Comparison of ENCODE assay signal across 9 cellular contexts in the genomic region with DNA sequence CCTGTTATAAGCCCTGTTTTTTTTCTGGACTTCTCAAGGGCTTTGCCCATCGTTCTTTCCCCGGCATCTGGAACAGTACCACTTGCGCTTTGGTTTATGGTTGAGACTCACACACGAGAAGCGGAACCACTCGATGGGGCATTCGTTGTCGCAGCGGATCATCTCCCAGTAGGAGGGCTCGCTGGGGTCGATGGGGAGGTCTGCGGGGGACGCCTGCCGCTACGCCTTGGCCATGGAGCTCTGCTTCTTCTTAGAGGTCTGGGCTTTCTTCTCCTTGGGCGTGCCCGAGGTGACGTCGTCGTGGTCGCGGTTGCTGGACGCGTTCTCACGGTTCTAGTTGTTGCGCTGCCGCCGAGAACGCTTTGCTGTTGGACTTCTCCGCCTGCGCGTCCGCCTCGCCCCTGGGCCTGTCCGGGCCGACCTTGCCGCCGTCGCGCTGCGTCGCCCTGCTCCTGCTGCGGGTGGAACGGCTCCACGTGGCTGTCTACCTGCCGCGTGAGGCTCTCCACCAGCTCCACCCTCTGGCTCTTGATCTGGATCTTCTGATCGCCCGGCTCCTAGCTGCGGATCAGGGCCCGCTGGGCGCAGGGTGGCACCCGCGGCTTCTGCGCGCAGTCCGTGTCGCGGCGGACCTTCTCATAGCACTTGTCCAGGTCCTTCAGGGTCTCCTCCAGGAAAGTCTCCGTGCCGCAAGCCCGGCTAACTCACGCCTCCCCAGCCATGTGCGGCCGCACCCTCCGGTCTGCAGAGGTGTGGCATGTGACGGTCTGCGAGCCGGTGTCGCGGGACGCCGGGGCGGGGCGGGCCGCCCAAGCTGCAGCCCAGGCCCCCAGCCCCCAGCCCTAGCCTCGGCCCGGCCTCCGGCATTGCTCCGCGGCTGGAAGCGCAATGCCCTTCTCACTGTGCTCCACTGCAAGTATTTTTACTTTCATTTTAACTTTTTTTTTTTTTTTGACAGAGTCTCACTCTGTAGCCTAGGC. TPM values are rescaled to one million over a fixed set of nuclear protein-coding genes. Genes with fewer than 3 reads are reported as not detected.
DNase-seq lines count a peak whose midpoint lies in the region; ATAC-seq, FAIRE-seq and TF ChIP-seq lines count a peak whose summit lies in the region.
"Had no signal": no experiment of that assay in that cellular context is flagged by ENCODE, and none has a peak within 500 bp of the region (broad histone marks: within the 10 kb centered on the region; RNA-seq: fewer than 3 reads in every experiment).

No MANE protein-coding gene starts in this region.

- peaks cover 0 to 4% (median 0%) of the 10 kb centered on the region in 11 donors for H3K9me3 ChIP-seq in heart right ventricle
- no peaks in the 10 kb centered on the region for H3K9me3 ChIP-seq in small intestine (ENCODE audit: control insufficient read depth, low read depth)
- no peaks in the 10 kb centered on the region for H3K9me3 ChIP-seq in HAP-1

- H3K27me3 ChIP-seq in heart right ventricle = no peaks in the 10 kb centered on the region
- no peaks in the 10 kb centered on the region for H3K27me3 ChIP-seq in small intestine (ENCODE audit: control insufficient read depth in 2 of 2, insufficient read depth in 2 of 2, low read length in 2 of 2)
- no peaks in the 10 kb centered on the region for H3K27me3 ChIP-seq in HAP-1 (ENCODE audit: low read depth)

- in situ Hi-C loops in HAP-1 (cut with MboI; ENCODE audit: low sequenced_read_pairs) = no loop called here

- no peak for TF ChIP-seq CTCF in heart right ventricle (IDR thresholded peaks at IDR 0.05)

- DNase-seq in NCI-H2029 (lab: John Stamatoyannopoulos, UW) (peak; percentile 20), NCI-H2029 treated with DMSO at 0.1 percent for 48 hours (lab: John Stamatoyannopoulos, UW) (no peak), NCI-H510A treated with DMSO at 0.1 percent for 48 hours (lab: John Stamatoyannopoulos, UW) (peak; percentile 16), heart right ventricle (peak; percentile 24 to 53), small intestine (peak; percentile 45), HAP-1 (ENCODE audit: low spot score in 2 of 2) (no peak)
- DNase-seq in activated effector memory CD4-positive, alpha-beta T cell treated with Interleukin-2 at 50 U/mL for 16 hours = peak; percentile 34

- 7 to 10% methylated on average over 57 to 83 of the region's 83 CpGs for WGBS in heart right ventricle, 2 donors
- 10 to 39% (median 29%) methylated on average over 52 to 83 of the region's 83 CpGs for WGBS in small intestine, 3 donors

- intact Hi-C loops in heart right ventricle (cut with DNase I) = loop anchor here in 1 of 10 donors (5.0 kb wide), 1 partner anchor 40 kb away; the partner anchor contains the start of gene OGT

- H3K4me1 ChIP-seq in heart right ventricle (no peaks in the 10 kb centered on the region), small intestine (ENCODE audit: control insufficient read depth in 2 of 2, insufficient read depth in 1 of 2, low read depth in 1 of 2, low read length in 1 of 2) (no peaks in the 10 kb centered on the region), HAP-1 (no peaks in the 10 kb centered on the region)
- H3K4me1 ChIP-seq: BLaER1 had no signal

- H3K27ac ChIP-seq in heart right ventricle (peak overlapping the region in 4 of 10 donors; percentile 10 to 63 (median 31)), small intestine (ENCODE audit: low read depth in 1 of 2, low read length in 1 of 2) (peak overlapping the region; percentile 64 to 72)
- H3K27ac ChIP-seq: BLaER1 had no signal

- FAIRE-seq in small intestine (lab: Jason Lieb, UNC) = no peak

- H3K36me3 ChIP-seq in heart right ventricle (no peaks in the 10 kb centered on the region), small intestine (ENCODE audit: control insufficient read depth in 2 of 2, insufficient read depth in 2 of 2, low read length in 2 of 2) (no peaks in the 10 kb centered on the region), HAP-1 (replicated peaks) (no peaks in the 10 kb centered on the region)
- H3K36me3 ChIP-seq: BLaER1 had no signal

- peak overlapping the region in 9 of 10 donors; percentile 29 to 74 (median 65) for H3K4me3 ChIP-seq in heart right ventricle
- peak overlapping the region; percentile 23 to 60 for H3K4me3 ChIP-seq in small intestine (ENCODE audit: low read depth in 1 of 2, low read length in 2 of 2)
- no peak overlapping the region for H3K4me3 ChIP-seq in HAP-1
- H3K4me3 ChIP-seq: BLaER1 had no signal

- ATAC-seq in heart right ventricle (peak in 7 of 8 donors; percentile 69 to 87 (median 83)), GM18873 (IDR thresholded peaks at IDR 0.05; ENCODE audit: low FRiP score, unreplicated experiment) (no peak)

RNA-seq across cellular contexts. Expression of gene OGT, which starts 40.5 kb away (rescaled TPM):
- total RNA-seq in heart right ventricle = 10 to 100 TPM; 58.8 to 92.1 (median 80.3) TPM
- polyA plus RNA-seq in heart right ventricle (10 to 100 TPM; 16.1 to 73.7 TPM), small intestine (10 to 100 TPM; 25.4 to 31.1 (median 27.7) TPM)

Comparison
In these comparisons a context has a peak if more than half of its experiments do, and no peak if none do; other contexts are left out.
1. DNase-seq: peak in NCI-H2029 (single experiment), NCI-H510A treated with DMSO at 0.1 percent for 48 hours (single experiment), activated effector memory CD4-positive, alpha-beta T cell treated with Interleukin-2 at 50 U/mL for 16 hours (single experiment), heart right ventricle (2 of 2) and small intestine (single experiment); none in NCI-H2029 treated with DMSO at 0.1 percent for 48 hours (single experiment) and HAP-1 (0 of 2).